In the genomic region with DNA sequence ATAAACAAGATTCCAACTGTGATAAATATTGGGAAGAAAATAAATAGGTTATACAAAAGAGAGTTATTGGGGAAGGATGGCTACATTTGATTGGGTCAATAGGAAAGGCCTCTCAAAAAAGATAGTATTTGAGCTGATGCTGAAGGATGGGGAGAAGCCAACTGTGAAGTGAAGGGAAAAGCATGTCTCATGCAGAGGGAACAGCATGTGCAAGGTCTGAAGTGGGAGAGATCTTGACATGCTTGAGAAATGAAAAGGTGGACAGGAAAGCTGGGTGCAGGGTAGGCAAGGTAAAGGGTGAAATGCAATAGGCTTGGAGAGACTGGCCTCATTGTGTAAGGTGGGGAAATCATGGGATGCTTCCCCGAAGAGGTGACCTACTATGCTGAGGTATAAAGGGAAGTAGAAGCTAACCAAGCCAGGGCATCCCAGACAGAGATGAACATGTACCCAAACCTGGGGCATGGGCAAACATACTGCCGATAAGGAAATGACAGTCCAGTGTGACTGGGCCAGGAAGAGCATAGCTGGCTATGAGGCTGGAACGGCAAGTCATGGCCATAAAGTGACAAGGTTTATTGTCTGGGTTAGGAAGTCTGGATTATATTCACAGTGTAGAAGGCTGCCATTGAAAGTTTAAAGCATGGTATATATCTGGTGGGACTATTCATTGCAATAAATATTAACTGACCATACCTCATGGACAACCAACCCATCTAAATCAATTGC, we compare ENCODE assay signal across 1 cellular context.
TF ChIP-seq lines count a peak whose summit lies in the region.

No MANE protein-coding gene starts in this region.

TF ChIP-seq in HepG2, 621 proteins besides CTCF, POLR2A, EP300 and RAD21 (continues in another document):
- TF ChIP-seq ZMYM3 (CRISPR knock-in tag; IDR thresholded peaks at IDR 0.05) (peak; percentile 75), KLF16 (CRISPR knock-in tag; IDR thresholded peaks at IDR 0.05) (no peak), ZNF10 (CRISPR knock-in tag; IDR thresholded peaks at IDR 0.05; ENCODE audit: borderline replicate concordance, low read depth) (no peak), KDM1A (CRISPR knock-in tag; IDR thresholded peaks at IDR 0.05) (peak; percentile 88; the same call in 1 of the 2 replicates), NPAS2 (CRISPR knock-in tag; IDR thresholded peaks at IDR 0.05; ENCODE audit: borderline replicate concordance) (no peak), POLR2AphosphoS5 (IDR thresholded peaks at IDR 0.05; ENCODE audit: low read depth, low read length) (no peak), ZNF598 (CRISPR knock-in tag; IDR thresholded peaks at IDR 0.05; ENCODE audit: borderline replicate concordance) (no peak), RBAK (CRISPR knock-in tag; IDR thresholded peaks at IDR 0.05) (no peak), SMAD3 (CRISPR knock-in tag; IDR thresholded peaks at IDR 0.05) (0 out of 2 replicates have a peak, but pooled peaks have one; percentile 11), ZNF670 (CRISPR knock-in tag; IDR thresholded peaks at IDR 0.05; ENCODE audit: borderline replicate concordance) (no peak), TBP (CRISPR knock-in tag; IDR thresholded peaks at IDR 0.05) (no peak), NAIF1 (CRISPR knock-in tag; IDR thresholded peaks at IDR 0.05; ENCODE audit: borderline replicate concordance) (peak; percentile 26; the same call in 1 of the 2 replicates), CHD4 (IDR thresholded peaks at IDR 0.05; ENCODE audit: borderline replicate concordance, low read length) (0 out of 2 replicates have a peak, but pooled peaks have one; percentile 25), NFYB (CRISPR knock-in tag; IDR thresholded peaks at IDR 0.05) (no peak), NCOA5 (CRISPR knock-in tag; IDR thresholded peaks at IDR 0.05) (no peak), MTA1 (CRISPR knock-in tag; IDR thresholded peaks at IDR 0.05; ENCODE audit: borderline replicate concordance) (no peak), KLF11 (CRISPR knock-in tag; IDR thresholded peaks at IDR 0.05) (no peak), ADNP (CRISPR knock-in tag; IDR thresholded peaks at IDR 0.05) (no peak), GATAD2A (CRISPR knock-in tag; IDR thresholded peaks at IDR 0.05) (no peak), ZNF264 (CRISPR knock-in tag; IDR thresholded peaks at IDR 0.05) (no peak), PLRG1 (conservative IDR thresholded peaks at IDR 0.05) (no peak), TRIM24 (CRISPR knock-in tag; IDR thresholded peaks at IDR 0.05) (no peak), CCAR2 (optimal IDR thresholded peaks at IDR 0.05; ENCODE audit: low read depth, low read length) (no peak), ZMYM4 (CRISPR knock-in tag; IDR thresholded peaks at IDR 0.05) (no peak), ZNF235 (CRISPR knock-in tag; IDR thresholded peaks at IDR 0.05; ENCODE audit: borderline replicate concordance) (no peak), ZNF788 (CRISPR knock-in tag; IDR thresholded peaks at IDR 0.05; ENCODE audit: borderline replicate concordance) (no peak)
- TF ChIP-seq, protein P1, sequence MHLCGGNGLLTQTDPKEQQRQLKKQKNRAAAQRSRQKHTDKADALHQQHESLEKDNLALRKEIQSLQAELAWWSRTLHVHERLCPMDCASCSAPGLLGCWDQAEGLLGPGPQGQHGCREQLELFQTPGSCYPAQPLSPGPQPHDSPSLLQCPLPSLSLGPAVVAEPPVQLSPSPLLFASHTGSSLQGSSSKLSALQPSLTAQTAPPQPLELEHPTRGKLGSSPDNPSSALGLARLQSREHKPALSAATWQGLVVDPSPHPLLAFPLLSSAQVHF (CRISPR knock-in tag; IDR thresholded peaks at IDR 0.05), result no peak
- TF ChIP-seq, protein P2, sequence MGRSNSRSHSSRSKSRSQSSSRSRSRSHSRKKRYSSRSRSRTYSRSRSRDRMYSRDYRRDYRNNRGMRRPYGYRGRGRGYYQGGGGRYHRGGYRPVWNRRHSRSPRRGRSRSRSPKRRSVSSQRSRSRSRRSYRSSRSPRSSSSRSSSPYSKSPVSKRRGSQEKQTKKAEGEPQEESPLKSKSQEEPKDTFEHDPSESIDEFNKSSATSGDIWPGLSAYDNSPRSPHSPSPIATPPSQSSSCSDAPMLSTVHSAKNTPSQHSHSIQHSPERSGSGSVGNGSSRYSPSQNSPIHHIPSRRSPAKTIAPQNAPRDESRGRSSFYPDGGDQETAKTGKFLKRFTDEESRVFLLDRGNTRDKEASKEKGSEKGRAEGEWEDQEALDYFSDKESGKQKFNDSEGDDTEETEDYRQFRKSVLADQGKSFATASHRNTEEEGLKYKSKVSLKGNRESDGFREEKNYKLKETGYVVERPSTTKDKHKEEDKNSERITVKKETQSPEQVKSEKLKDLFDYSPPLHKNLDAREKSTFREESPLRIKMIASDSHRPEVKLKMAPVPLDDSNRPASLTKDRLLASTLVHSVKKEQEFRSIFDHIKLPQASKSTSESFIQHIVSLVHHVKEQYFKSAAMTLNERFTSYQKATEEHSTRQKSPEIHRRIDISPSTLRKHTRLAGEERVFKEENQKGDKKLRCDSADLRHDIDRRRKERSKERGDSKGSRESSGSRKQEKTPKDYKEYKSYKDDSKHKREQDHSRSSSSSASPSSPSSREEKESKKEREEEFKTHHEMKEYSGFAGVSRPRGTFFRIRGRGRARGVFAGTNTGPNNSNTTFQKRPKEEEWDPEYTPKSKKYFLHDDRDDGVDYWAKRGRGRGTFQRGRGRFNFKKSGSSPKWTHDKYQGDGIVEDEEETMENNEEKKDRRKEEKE (IDR thresholded peaks at IDR 0.05), result no peak
- TF ChIP-seq, protein P3, sequence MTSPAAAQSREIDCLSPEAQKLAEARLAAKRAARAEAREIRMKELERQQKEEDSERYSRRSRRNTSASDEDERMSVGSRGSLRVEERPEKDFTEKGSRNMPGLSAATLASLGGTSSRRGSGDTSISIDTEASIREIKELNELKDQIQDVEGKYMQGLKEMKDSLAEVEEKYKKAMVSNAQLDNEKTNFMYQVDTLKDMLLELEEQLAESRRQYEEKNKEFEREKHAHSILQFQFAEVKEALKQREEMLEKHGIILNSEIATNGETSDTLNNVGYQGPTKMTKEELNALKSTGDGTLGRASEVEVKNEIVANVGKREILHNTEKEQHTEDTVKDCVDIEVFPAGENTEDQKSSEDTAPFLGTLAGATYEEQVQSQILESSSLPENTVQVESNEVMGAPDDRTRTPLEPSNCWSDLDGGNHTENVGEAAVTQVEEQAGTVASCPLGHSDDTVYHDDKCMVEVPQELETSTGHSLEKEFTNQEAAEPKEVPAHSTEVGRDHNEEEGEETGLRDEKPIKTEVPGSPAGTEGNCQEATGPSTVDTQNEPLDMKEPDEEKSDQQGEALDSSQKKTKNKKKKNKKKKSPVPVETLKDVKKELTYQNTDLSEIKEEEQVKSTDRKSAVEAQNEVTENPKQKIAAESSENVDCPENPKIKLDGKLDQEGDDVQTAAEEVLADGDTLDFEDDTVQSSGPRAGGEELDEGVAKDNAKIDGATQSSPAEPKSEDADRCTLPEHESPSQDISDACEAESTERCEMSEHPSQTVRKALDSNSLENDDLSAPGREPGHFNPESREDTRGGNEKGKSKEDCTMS (CRISPR knock-in tag; conservative IDR thresholded peaks at IDR 0.05), result no peak
- TF ChIP-seq, protein P4, sequence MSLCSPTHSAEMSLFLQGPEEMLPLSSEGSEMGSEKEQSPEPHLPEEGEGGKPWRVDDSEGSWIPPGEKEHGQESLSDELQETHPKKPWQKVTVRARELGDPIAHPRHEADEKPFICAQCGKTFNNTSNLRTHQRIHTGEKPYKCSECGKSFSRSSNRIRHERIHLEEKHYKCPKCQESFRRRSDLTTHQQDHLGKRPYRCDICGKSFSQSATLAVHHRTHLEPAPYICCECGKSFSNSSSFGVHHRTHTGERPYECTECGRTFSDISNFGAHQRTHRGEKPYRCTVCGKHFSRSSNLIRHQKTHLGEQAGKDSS (CRISPR knock-in tag; IDR thresholded peaks at IDR 0.05; ENCODE audit: borderline replicate concordance, low read depth), result 0 out of 2 replicates have a peak, but pooled peaks have one; percentile 27
- TF ChIP-seq, protein P5, sequence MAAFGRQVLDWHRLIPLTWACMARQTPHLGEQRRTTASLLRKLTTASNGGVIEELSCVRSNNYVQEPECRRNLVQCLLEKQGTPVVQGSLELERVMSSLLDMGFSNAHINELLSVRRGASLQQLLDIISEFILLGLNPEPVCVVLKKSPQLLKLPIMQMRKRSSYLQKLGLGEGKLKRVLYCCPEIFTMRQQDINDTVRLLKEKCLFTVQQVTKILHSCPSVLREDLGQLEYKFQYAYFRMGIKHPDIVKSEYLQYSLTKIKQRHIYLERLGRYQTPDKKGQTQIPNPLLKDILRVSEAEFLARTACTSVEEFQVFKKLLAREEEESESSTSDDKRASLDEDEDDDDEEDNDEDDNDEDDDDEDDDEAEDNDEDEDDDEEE (CRISPR knock-in tag; IDR thresholded peaks at IDR 0.05), result no peak
- TF ChIP-seq, protein P6, sequence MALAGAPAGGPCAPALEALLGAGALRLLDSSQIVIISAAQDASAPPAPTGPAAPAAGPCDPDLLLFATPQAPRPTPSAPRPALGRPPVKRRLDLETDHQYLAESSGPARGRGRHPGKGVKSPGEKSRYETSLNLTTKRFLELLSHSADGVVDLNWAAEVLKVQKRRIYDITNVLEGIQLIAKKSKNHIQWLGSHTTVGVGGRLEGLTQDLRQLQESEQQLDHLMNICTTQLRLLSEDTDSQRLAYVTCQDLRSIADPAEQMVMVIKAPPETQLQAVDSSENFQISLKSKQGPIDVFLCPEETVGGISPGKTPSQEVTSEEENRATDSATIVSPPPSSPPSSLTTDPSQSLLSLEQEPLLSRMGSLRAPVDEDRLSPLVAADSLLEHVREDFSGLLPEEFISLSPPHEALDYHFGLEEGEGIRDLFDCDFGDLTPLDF (CRISPR knock-in tag; IDR thresholded peaks at IDR 0.05), result no peak
- TF ChIP-seq, protein P7, sequence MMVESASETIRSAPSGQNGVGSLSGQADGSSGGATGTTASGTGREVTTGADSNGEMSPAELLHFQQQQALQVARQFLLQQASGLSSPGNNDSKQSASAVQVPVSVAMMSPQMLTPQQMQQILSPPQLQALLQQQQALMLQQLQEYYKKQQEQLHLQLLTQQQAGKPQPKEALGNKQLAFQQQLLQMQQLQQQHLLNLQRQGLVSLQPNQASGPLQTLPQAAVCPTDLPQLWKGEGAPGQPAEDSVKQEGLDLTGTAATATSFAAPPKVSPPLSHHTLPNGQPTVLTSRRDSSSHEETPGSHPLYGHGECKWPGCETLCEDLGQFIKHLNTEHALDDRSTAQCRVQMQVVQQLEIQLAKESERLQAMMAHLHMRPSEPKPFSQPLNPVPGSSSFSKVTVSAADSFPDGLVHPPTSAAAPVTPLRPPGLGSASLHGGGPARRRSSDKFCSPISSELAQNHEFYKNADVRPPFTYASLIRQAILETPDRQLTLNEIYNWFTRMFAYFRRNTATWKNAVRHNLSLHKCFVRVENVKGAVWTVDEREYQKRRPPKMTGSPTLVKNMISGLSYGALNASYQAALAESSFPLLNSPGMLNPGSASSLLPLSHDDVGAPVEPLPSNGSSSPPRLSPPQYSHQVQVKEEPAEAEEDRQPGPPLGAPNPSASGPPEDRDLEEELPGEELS (CRISPR knock-in tag; IDR thresholded peaks at IDR 0.05), result no peak
- TF ChIP-seq, protein P8, sequence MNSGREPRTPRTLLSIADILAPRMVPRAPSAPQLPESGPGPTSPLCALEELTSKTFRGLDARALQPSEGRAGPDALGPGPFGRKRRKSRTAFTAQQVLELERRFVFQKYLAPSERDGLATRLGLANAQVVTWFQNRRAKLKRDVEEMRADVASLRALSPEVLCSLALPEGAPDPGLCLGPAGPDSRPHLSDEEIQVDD (CRISPR knock-in tag; IDR thresholded peaks at IDR 0.05; ENCODE audit: borderline replicate concordance), result no peak
- TF ChIP-seq, protein P9, sequence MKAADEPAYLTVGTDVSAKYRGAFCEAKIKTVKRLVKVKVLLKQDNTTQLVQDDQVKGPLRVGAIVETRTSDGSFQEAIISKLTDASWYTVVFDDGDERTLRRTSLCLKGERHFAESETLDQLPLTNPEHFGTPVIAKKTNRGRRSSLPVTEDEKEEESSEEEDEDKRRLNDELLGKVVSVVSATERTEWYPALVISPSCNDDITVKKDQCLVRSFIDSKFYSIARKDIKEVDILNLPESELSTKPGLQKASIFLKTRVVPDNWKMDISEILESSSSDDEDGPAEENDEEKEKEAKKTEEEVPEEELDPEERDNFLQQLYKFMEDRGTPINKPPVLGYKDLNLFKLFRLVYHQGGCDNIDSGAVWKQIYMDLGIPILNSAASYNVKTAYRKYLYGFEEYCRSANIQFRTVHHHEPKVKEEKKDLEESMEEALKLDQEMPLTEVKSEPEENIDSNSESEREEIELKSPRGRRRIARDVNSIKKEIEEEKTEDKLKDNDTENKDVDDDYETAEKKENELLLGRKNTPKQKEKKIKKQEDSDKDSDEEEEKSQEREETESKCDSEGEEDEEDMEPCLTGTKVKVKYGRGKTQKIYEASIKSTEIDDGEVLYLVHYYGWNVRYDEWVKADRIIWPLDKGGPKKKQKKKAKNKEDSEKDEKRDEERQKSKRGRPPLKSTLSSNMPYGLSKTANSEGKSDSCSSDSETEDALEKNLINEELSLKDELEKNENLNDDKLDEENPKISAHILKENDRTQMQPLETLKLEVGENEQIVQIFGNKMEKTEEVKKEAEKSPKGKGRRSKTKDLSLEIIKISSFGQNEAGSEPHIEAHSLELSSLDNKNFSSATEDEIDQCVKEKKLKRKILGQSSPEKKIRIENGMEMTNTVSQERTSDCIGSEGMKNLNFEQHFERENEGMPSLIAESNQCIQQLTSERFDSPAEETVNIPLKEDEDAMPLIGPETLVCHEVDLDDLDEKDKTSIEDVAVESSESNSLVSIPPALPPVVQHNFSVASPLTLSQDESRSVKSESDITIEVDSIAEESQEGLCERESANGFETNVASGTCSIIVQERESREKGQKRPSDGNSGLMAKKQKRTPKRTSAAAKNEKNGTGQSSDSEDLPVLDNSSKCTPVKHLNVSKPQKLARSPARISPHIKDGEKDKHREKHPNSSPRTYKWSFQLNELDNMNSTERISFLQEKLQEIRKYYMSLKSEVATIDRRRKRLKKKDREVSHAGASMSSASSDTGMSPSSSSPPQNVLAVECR (CRISPR knock-in tag; IDR thresholded peaks at IDR 0.05; ENCODE audit: borderline replicate concordance), result no peak
- TF ChIP-seq, protein P10, sequence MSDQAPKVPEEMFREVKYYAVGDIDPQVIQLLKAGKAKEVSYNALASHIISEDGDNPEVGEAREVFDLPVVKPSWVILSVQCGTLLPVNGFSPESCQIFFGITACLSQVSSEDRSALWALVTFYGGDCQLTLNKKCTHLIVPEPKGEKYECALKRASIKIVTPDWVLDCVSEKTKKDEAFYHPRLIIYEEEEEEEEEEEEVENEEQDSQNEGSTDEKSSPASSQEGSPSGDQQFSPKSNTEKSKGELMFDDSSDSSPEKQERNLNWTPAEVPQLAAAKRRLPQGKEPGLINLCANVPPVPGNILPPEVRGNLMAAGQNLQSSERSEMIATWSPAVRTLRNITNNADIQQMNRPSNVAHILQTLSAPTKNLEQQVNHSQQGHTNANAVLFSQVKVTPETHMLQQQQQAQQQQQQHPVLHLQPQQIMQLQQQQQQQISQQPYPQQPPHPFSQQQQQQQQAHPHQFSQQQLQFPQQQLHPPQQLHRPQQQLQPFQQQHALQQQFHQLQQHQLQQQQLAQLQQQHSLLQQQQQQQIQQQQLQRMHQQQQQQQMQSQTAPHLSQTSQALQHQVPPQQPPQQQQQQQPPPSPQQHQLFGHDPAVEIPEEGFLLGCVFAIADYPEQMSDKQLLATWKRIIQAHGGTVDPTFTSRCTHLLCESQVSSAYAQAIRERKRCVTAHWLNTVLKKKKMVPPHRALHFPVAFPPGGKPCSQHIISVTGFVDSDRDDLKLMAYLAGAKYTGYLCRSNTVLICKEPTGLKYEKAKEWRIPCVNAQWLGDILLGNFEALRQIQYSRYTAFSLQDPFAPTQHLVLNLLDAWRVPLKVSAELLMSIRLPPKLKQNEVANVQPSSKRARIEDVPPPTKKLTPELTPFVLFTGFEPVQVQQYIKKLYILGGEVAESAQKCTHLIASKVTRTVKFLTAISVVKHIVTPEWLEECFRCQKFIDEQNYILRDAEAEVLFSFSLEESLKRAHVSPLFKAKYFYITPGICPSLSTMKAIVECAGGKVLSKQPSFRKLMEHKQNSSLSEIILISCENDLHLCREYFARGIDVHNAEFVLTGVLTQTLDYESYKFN (CRISPR knock-in tag; conservative IDR thresholded peaks at IDR 0.05), result no peak
